In the genomic region with DNA sequence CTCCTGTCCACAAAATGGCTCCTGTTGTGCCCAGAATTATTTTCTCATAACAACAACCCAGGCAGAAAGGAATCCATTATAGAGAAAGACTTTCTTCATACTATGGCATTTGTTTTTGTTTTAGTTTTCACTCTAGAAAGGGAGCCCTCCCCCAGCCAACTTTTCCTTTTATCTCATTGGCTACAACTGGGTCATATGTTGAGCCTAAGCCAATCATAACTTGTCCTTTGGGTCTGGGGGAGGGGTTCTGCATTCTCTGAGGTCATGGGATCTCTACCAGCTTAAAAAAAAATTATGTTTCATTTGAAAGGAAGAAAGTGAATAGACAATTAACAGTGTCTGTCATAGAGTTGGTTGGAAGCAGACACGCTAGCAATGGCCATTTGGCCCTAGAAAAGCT, we compare ENCODE assay signal across 33 cellular contexts.
"Had no signal": no experiment of that assay in that cellular context is flagged by ENCODE, and none has a peak within 500 bp of the region (broad histone marks: within the 10 kb centered on the region; RNA-seq: fewer than 3 reads in every experiment).

No MANE protein-coding gene starts in this region.

- DNase-seq: activated effector memory CD4-positive, alpha-beta T cell treated with anti-CD3 and anti-CD28 coated beads, Interleukin-2, amount 50 U/mL, for 16 hours; activated effector memory CD4-positive, alpha-beta T cell treated with Interleukin-2 at 50 U/mL for 16 hours; activated gamma-delta T cell; activated gamma-delta T cell treated with Interleukin-2 at 50 U/mL for 16 hours; activated naive CD4-positive, alpha-beta T cell; activated naive CD4-positive, alpha-beta T cell treated with anti-CD3 and anti-CD28 coated beads for 36 hours; activated naive CD4-positive, alpha-beta T cell treated with anti-CD3 and anti-CD28 coated beads, Interleukin-2, amount 10 ng/mL, durations not matched to agents 7 days and 5 days; activated naive CD4-positive, alpha-beta T cell treated with anti-CD3 and anti-CD28 coated beads, Interleukin-2, amount 50 U/mL, for 16 hours; activated naive CD4-positive, alpha-beta T cell treated with Interleukin-2 at 50 U/mL for 16 hours; activated naive CD8-positive, alpha-beta T cell treated with anti-CD3 and anti-CD28 coated beads for 36 hours; activated naive CD8-positive, alpha-beta T cell treated with anti-CD3 and anti-CD28 coated beads, Interleukin-2, amount 10 ng/mL, durations not matched to agents 7 days and 5 days; activated naive CD8-positive, alpha-beta T cell treated with anti-CD3 and anti-CD28 coated beads, Interleukin-2, amount 50 U/mL, for 24 hours; activated T-cell treated with anti-CD3 and anti-CD28 coated beads, Interleukin-2, amount 50 U/mL, for 24 hours; activated T-cell treated with anti-CD3 and anti-CD28 coated beads, Interleukin-2, amount 50 U/mL, for 4 hours; activated T-cell treated with anti-CD3 and anti-CD28 coated beads, Interleukin-2, amount 50 U/mL, for 48 hours; activated T-cell treated with anti-CD3 and anti-CD28 coated beads, Interleukin-2, amount 50 U/mL, for 72 hours; adrenal gland; amniotic stem cell; amygdala; anterior cingulate cortex; aorta; body of pancreas; brain microvascular endothelial cell; caudate nucleus; central memory CD4-positive, alpha-beta T cell; cerebellar nuclear complex had no signal

- H3K4me1 ChIP-seq: ascending aorta, breast epithelium had no signal

- H3K4me3 ChIP-seq: adrenal gland, ascending aorta, body of pancreas, breast epithelium, cardiac muscle cell had no signal

- ATAC-seq: activated naive CD4-positive, alpha-beta T cell treated with anti-CD3 and anti-CD28 coated beads, Interleukin-2, amount 50 U/mL, for 72 hours; activated naive CD8-positive, alpha-beta T cell treated with anti-CD3 and anti-CD28 coated beads, Interleukin-2, amount 50 U/mL, for 24 hours; activated T-cell treated with anti-CD3 and anti-CD28 coated beads, Interleukin-2, amount 50 U/mL, for 4 hours; activated T-cell treated with anti-CD3 and anti-CD28 coated beads, Interleukin-2, amount 50 U/mL, for 72 hours; activated T-helper 17 cell treated with anti-CD3 and anti-CD28 coated beads, Interleukin-2, amount 50 U/mL, for 72 hours; body of pancreas had no signal

- H3K27me3 ChIP-seq: adrenal gland, ascending aorta, body of pancreas, brain microvascular endothelial cell, breast epithelium, cardiac muscle cell had no signal

- H3K36me3 ChIP-seq: adrenal gland, ascending aorta, brain microvascular endothelial cell, breast epithelium, cardiac muscle cell had no signal

- H3K9me3 ChIP-seq: adrenal gland, ascending aorta, body of pancreas, breast epithelium had no signal

- H3K27ac ChIP-seq: adrenal gland, ascending aorta, body of pancreas, brain microvascular endothelial cell, breast epithelium, cardiac muscle cell had no signal

- FAIRE-seq: astrocyte, bronchial epithelial cell had no signal
